ENCODE assay signal across 8 cellular contexts in the genomic region with DNA sequence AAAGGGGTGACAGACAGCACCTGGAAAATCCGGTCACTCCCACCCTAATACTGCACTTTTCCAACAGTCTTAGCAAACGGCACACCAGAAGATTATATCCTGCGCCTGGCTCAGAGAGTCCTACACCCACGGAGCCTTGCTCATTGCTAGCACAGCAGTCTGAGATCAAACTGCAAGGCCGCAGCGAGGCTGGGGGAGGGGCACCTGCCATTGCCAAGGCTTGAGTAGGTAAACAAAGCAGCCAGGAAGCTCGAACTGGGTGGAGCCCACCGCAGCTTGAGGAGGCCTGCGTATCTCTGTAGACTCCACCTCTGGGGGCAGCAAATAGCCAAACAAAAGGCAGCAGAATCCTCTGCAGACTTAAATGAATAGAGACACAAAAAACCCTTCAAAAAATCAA.
DNase-seq lines count a peak whose midpoint lies in the region.
"Not testable (repeated sequence)": the region's sequence is repeated elsewhere in the genome, so short reads cannot be mapped to it uniquely, and the experiment has no call there.

No MANE protein-coding gene starts in this region.

- H3K36me3 Mint-ChIP-seq in immature natural killer cell: not testable (repeated sequence)

- peaks cover 29 to 30% of the 10 kb centered on the region in 2 donors for H3K4me1 Mint-ChIP-seq in immature natural killer cell

- H3K9me3 Mint-ChIP-seq in immature natural killer cell: not testable (repeated sequence)

- H3K4me3 Mint-ChIP-seq in immature natural killer cell: peak overlapping the region in 4 of 5 donors; percentile 2 to 80 (median 42)

- H3K27ac Mint-ChIP-seq in immature natural killer cell: peak overlapping the region; percentile 76 to 98 (median 82)

- DNase-seq in DMS53 (lab: John Stamatoyannopoulos, UW) (peak; percentile 49), NCI-H2227 (lab: John Stamatoyannopoulos, UW; ENCODE audit: unreplicated experiment) (peak; percentile 2), T-helper 22 cell (ENCODE audit: low read depth) (peak; percentile 68), immature natural killer cell (peak; percentile 42 to 80 (median 46))
- peak; percentile 32 for DNase-seq in activated CD8-positive, alpha-beta memory T cell treated with anti-CD3 and anti-CD28 coated beads, Interleukin-2, amount 50 U/mL, for 1 hour (ENCODE audit: extremely low read depth)
- DNase-seq in activated naive CD4-positive, alpha-beta T cell treated with anti-CD3 and anti-CD28 coated beads, Interleukin-2, amount 50 U/mL, for 16 hours: peak; percentile 63
- peak; percentile 39 to 41 for DNase-seq in stimulated activated CD4-positive, alpha-beta T cell treated with anti-CD3 and anti-CD28 coated beads, Interleukin-2, amount 100 ng/mL, for 48 hours
- DNase-seq in stimulated activated naive CD4-positive, alpha-beta T cell treated with Interleukin-2 at 50 U/mL for 16 hours (lab: John Stamatoyannopoulos, UW): peak; percentile 75

- H3K27me3 Mint-ChIP-seq in immature natural killer cell (ENCODE audit: low read depth in 3 of 3): not testable (repeated sequence)

Comparison
In these comparisons a context has a peak if more than half of its experiments do, and no peak if none do; other contexts are left out.
1. Peak in every context shown above with its lines: DNase-seq.
2. DNase-seq: peak in every context shown above with its lines; median percentile 75 in stimulated activated naive CD4-positive, alpha-beta T cell treated with Interleukin-2 at 50 U/mL for 16 hours; 68 in T-helper 22 cell; 63 in activated naive CD4-positive, alpha-beta T cell treated with anti-CD3 and anti-CD28 coated beads, Interleukin-2, amount 50 U/mL, for 16 hours; 49 in DMS53; 46 in immature natural killer cell; 40 in stimulated activated CD4-positive, alpha-beta T cell treated with anti-CD3 and anti-CD28 coated beads, Interleukin-2, amount 100 ng/mL, for 48 hours; 32 in activated CD8-positive, alpha-beta memory T cell treated with anti-CD3 and anti-CD28 coated beads, Interleukin-2, amount 50 U/mL, for 1 hour; 2 in NCI-H2227.